In genomic region chr7:92836489-92837213, GRCh38 we compare ENCODE assay signal across 8 cellular contexts. TPM values are rescaled to one million over a fixed set of nuclear protein-coding genes. Genes with fewer than 3 reads are reported as not detected.
DNase-seq lines count a peak whose midpoint lies in the region; ATAC-seq and TF ChIP-seq lines count a peak whose summit lies in the region.

CDK6 (minus strand) TSS chr7:92836573; CDS start chr7:92833323, 3,250 bp downstream.

- H3K27ac ChIP-seq in esophagus (ENCODE audit: low read depth in 2 of 2, low read length in 1 of 2) (peak within 1 kb of the TSS; percentile 72 to 95), stomach (peak within 1 kb of the TSS; percentile 86 to 93 (median 92))
- peak within 1 kb of the TSS; percentile 73 for H3K27ac ChIP-seq in naive thymus-derived CD4-positive, alpha-beta T cell (ENCODE audit: low read depth, low read length)

- CTCF ChIA-PET in naive thymus-derived CD4-positive, alpha-beta T cell (lab: Charles Lee), result interaction anchor here (0.5 to 1.1 kb wide), 2 partner anchors 147 to 396 kb away, joined by 3 to 4 read pairs; partner anchors contain the start of gene VPS50

- DNase-seq in NOMO-1 treated with DMSO at 0.1 percent for 48 hours (lab: John Stamatoyannopoulos, UW; ENCODE audit: unreplicated experiment), result peak; percentile 88
- peak; percentile 41 for DNase-seq in activated T-cell treated with anti-CD3 and anti-CD28 coated beads for 1 hour (ENCODE audit: low read depth)
- DNase-seq in naive thymus-derived CD4-positive, alpha-beta T cell, result peak; percentile 30 to 74 (median 51)
- peak; percentile 71 for DNase-seq in stomach
- no peak for DNase-seq in NCI-H774 (lab: John Stamatoyannopoulos, UW)

- H3K36me3 Mint-ChIP-seq in naive thymus-derived CD4-positive, alpha-beta T cell, result peaks cover 0 to 22% (median 0%) of the 10 kb centered on the region in 5 donors

- intact Hi-C loops in naive thymus-derived CD4-positive, alpha-beta T cell (cut with micrococcal nuclease), result loop anchor here (1.0 to 10.0 kb wide), 9 partner anchors 18 to 1678 kb away; partner anchors contain the start of genes AKAP9 (in 2 of the 2), SAMD9L (in 2 of the 2), CYP51A1 (in 1 of the 2) and GATAD1 (in 1 of the 2)
- intact Hi-C loops in stomach (cut with DNase I; ENCODE audit: low total_unique reads), result loop anchor here (10.0 kb wide), 1 partner anchor 142 kb away; no protein-coding TSS in a partner anchor

- H3K27me3 ChIP-seq in esophagus (ENCODE audit: control insufficient read depth in 1 of 2, insufficient read depth in 2 of 2, low read length in 2 of 2) (no peaks in the 10 kb centered on the region), stomach (no peaks in the 10 kb centered on the region)
- no peaks in the 10 kb centered on the region for H3K27me3 ChIP-seq in naive thymus-derived CD4-positive, alpha-beta T cell (ENCODE audit: control insufficient read depth in 2 of 2, insufficient read depth in 2 of 2, low read length in 2 of 2)

- TF ChIP-seq CTCF in stomach (IDR thresholded peaks at IDR 0.05), result no peak

- POLR2A ChIA-PET in naive thymus-derived CD4-positive, alpha-beta T cell (lab: Charles Lee), result interaction anchor here (0.6 to 1.1 kb wide), 4 partner anchors 8 to 215 kb away, joined by 3 to 5 read pairs (median 4); no protein-coding TSS in a partner anchor

- peak; percentile 43 for ATAC-seq in GM18498 (IDR thresholded peaks at IDR 0.05; ENCODE audit: unreplicated experiment)
- peak; percentile 49 for ATAC-seq in HG02798 (IDR thresholded peaks at IDR 0.05; ENCODE audit: poor library complexity, unreplicated experiment)
- ATAC-seq in naive thymus-derived CD4-positive, alpha-beta T cell, result peak; percentile 43

- H3K9me3 Mint-ChIP-seq in naive thymus-derived CD4-positive, alpha-beta T cell, result peaks cover 0 to 5% (median 0%) of the 10 kb centered on the region in 11 donors

- peaks cover 12 to 34% (median 28%) of the 10 kb centered on the region in 7 donors for H3K4me1 Mint-ChIP-seq in naive thymus-derived CD4-positive, alpha-beta T cell

- TF ChIP-seq EP300 in stomach (IDR thresholded peaks at IDR 0.05), result no peak

- peak within 1 kb of the TSS; percentile 91 to 99 (median 95) for H3K4me3 Mint-ChIP-seq in naive thymus-derived CD4-positive, alpha-beta T cell

- WGBS in esophagus, 2 donors, result 0% methylated on average over 48 to 66 of the region's 66 CpGs
- WGBS in stomach, 5 donors, result 0 to 1% (median 1%) methylated on average over 44 to 66 of the region's 66 CpGs

- H3K4me1 ChIP-seq in esophagus (ENCODE audit: control insufficient read depth in 2 of 2, insufficient read depth in 2 of 2, low read length in 1 of 2) (no peaks in the 10 kb centered on the region), stomach (peaks cover 0 to 25% (median 21%) of the 10 kb centered on the region in 4 donors)
- peaks cover 11% of the 10 kb centered on the region in 2 donors for H3K4me1 ChIP-seq in naive thymus-derived CD4-positive, alpha-beta T cell (ENCODE audit: control insufficient read depth in 2 of 2, insufficient read depth in 2 of 2, low read length in 2 of 2)

- H3K36me3 ChIP-seq in esophagus (ENCODE audit: control insufficient read depth in 2 of 2, insufficient read depth in 2 of 2, low read length in 1 of 2) (no peaks in the 10 kb centered on the region), stomach (no peaks in the 10 kb centered on the region)
- peaks cover 0 to 21% (median 0%) of the 10 kb centered on the region in 3 experiments for H3K36me3 ChIP-seq in naive thymus-derived CD4-positive, alpha-beta T cell (ENCODE audit: control insufficient read depth in 2 of 3, insufficient read depth in 3 of 3, low read length in 3 of 3)

- TF ChIP-seq POLR2A in stomach (IDR thresholded peaks at IDR 0.05), result no peak

- H3K4me3 ChIP-seq in esophagus (ENCODE audit: low read depth in 1 of 2, low read length in 2 of 2), result peak within 1 kb of the TSS; percentile 70 to 74
- H3K4me3 ChIP-seq in naive thymus-derived CD4-positive, alpha-beta T cell (ENCODE audit: low read length), result peak within 1 kb of the TSS; percentile 77
- peak within 1 kb of the TSS; percentile 64 to 95 (median 80) for H3K4me3 ChIP-seq in stomach

- H3K9me3 ChIP-seq in esophagus (ENCODE audit: control insufficient read depth in 2 of 2, insufficient read depth in 1 of 2, low read depth in 1 of 2, low read length in 1 of 2) (no peaks in the 10 kb centered on the region), stomach (no peaks in the 10 kb centered on the region)
- H3K9me3 ChIP-seq in naive thymus-derived CD4-positive, alpha-beta T cell (ENCODE audit: control insufficient read depth in 2 of 3, low read length in 3 of 3), result no peaks in the 10 kb centered on the region

- peak within 1 kb of the TSS; percentile 84 to 96 (median 89) for H3K27ac Mint-ChIP-seq in naive thymus-derived CD4-positive, alpha-beta T cell

- peaks cover 0 to 38% (median 0%) of the 10 kb centered on the region in 5 donors for H3K27me3 Mint-ChIP-seq in naive thymus-derived CD4-positive, alpha-beta T cell

RNA-seq across cellular contexts. Expression of gene CDK6, which starts in this region (rescaled TPM):
- polyA plus RNA-seq in esophagus, result 1 to 10 TPM; 1.4 to 2.2 TPM
- 100 to 1,000 TPM in 1 of 5 experiments, 10 to 100 TPM in 4; 15.8 to 156 (median 61.9) TPM for total RNA-seq in naive thymus-derived CD4-positive, alpha-beta T cell
- 10 to 100 TPM; 30.0 to 36.8 TPM for polyA plus RNA-seq in naive thymus-derived CD4-positive, alpha-beta T cell
- total RNA-seq in stomach, result 10 to 100 TPM; 14.0 to 86.3 (median 17.1) TPM
- polyA plus RNA-seq in stomach, result 1 to 10 TPM; 2.6 to 4.9 (median 4.8) TPM

Comparison
In these comparisons a context has a peak if more than half of its experiments do, and no peak if none do; other contexts are left out.
1. RNA of gene CDK6 (polyA plus RNA-seq): 30.0 to 36.8 TPM in naive thymus-derived CD4-positive, alpha-beta T cell; 2.6 to 4.9 TPM in stomach and 1.4 to 2.2 TPM in esophagus; every median in the first group is over 4 times any median in the second.
2. Peak in every context shown above with its lines, with median percentiles within 50 percentile points of each other: ATAC-seq, H3K27ac ChIP-seq and H3K4me3 ChIP-seq.